ENCODE assay signal across 16 cellular contexts in genomic region chr9:4980046-4980727, GRCh38. TPM values are rescaled to one million over a fixed set of nuclear protein-coding genes. Genes with fewer than 3 reads are reported as not detected.
DNase-seq lines count a peak whose midpoint lies in the region; ATAC-seq and TF ChIP-seq lines count a peak whose summit lies in the region.
"Had no signal": no experiment of that assay in that cellular context is flagged by ENCODE, and none has a peak within 500 bp of the region (broad histone marks: within the 10 kb centered on the region; RNA-seq: fewer than 3 reads in every experiment).

No MANE protein-coding gene starts in this region.

- peaks cover 48% of the 10 kb centered on the region for H3K4me1 Mint-ChIP-seq in T-helper 2 cell treated with Interferon-gamma antibody and Interleukin-4, amounts not matched to agents 5 μg/mL and 100 μg/mL, for 36 hours (ENCODE audit: low read depth)
- peaks cover 52% of the 10 kb centered on the region for H3K4me1 Mint-ChIP-seq in activated T-helper 2 cell treated with anti-CD3 and anti-CD28 coated beads, Interferon-gamma antibody, Interleukin-2, Interleukin-4, amounts not matched to agents 10 μg/mL and 5 μg/mL and 100 μg/mL, durations not matched to agents 14 hours and 24 hours and 36 hours (ENCODE audit: low read depth)

- peak overlapping the region; percentile 25 for H3K4me3 Mint-ChIP-seq in T-helper 2 cell treated with Interferon-gamma antibody and Interleukin-4, amounts not matched to agents 5 μg/mL and 100 μg/mL, for 36 hours
- no peak overlapping the region for H3K4me3 Mint-ChIP-seq in activated T-helper 2 cell treated with anti-CD3 and anti-CD28 coated beads, Interferon-gamma antibody, Interleukin-2, Interleukin-4, amounts not matched to agents 10 μg/mL and 5 μg/mL and 100 μg/mL, durations not matched to agents 14 hours and 24 hours and 36 hours (ENCODE audit: low read depth)
- H3K4me3 Mint-ChIP-seq: GM23338, neural crest cell had no signal

- H3K27me3 ChIP-seq in psoas muscle (ENCODE audit: insufficient read depth in 3 of 3, low read length in 2 of 3), result no peaks in the 10 kb centered on the region

- H3K9me3 ChIP-seq in psoas muscle, result no peaks in the 10 kb centered on the region

- intact Hi-C loops in activated T-helper 2 cell treated with anti-CD3 and anti-CD28 coated beads, Interferon-gamma antibody, Interleukin-2, Interleukin-4, amounts not matched to agents 10 μg/mL and 5 μg/mL and 100 μg/mL, durations not matched to agents 14 hours and 24 hours and 36 hours (cut with micrococcal nuclease), result loop anchor here (1.0 to 10.0 kb wide), 5 partner anchors 9 to 1025 kb away; a partner anchor contains a TSS
- intact Hi-C loops in psoas muscle (cut with DNase I), result loop anchor here (5.0 to 10.0 kb wide), 2 partner anchors 123 to 315 kb away; partner anchors contain the start of genes PLPP6 (in 1 of the 2) and SPATA6L (in 1 of the 2)

- no peak overlapping the region for H3K4me3 ChIP-seq in psoas muscle
- H3K4me3 ChIP-seq: GM23338, lung had no signal

- H3K27me3 Mint-ChIP-seq in T-helper 2 cell treated with Interferon-gamma antibody and Interleukin-4, amounts not matched to agents 5 μg/mL and 100 μg/mL, for 36 hours (ENCODE audit: low read depth), result no peaks in the 10 kb centered on the region
- H3K27me3 Mint-ChIP-seq in activated T-helper 2 cell treated with anti-CD3 and anti-CD28 coated beads, Interferon-gamma antibody, Interleukin-2, Interleukin-4, amounts not matched to agents 10 μg/mL and 5 μg/mL and 100 μg/mL, durations not matched to agents 14 hours and 24 hours and 36 hours (ENCODE audit: low read depth), result no peaks in the 10 kb centered on the region

- H3K27ac Mint-ChIP-seq in T-helper 2 cell treated with Interferon-gamma antibody and Interleukin-4, amounts not matched to agents 5 μg/mL and 100 μg/mL, for 36 hours, result peak overlapping the region; percentile 58
- H3K27ac Mint-ChIP-seq in activated T-helper 2 cell treated with anti-CD3 and anti-CD28 coated beads, Interferon-gamma antibody, Interleukin-2, Interleukin-4, amounts not matched to agents 10 μg/mL and 5 μg/mL and 100 μg/mL, durations not matched to agents 14 hours and 24 hours and 36 hours, result peak overlapping the region; percentile 79
- H3K27ac Mint-ChIP-seq: GM23338 had no signal

- peak overlapping the region; percentile 99 for H3K27ac ChIP-seq in psoas muscle
- H3K27ac ChIP-seq: VCaP had no signal

- no peaks in the 10 kb centered on the region for H3K36me3 ChIP-seq in psoas muscle (ENCODE audit: insufficient read depth in 1 of 2, low read depth in 1 of 2)

- H3K4me1 ChIP-seq in psoas muscle, result peaks cover 37% of the 10 kb centered on the region

- peaks cover 4% of the 10 kb centered on the region for H3K36me3 Mint-ChIP-seq in T-helper 2 cell treated with Interferon-gamma antibody and Interleukin-4, amounts not matched to agents 5 μg/mL and 100 μg/mL, for 36 hours (ENCODE audit: low read depth)
- no peaks in the 10 kb centered on the region for H3K36me3 Mint-ChIP-seq in activated T-helper 2 cell treated with anti-CD3 and anti-CD28 coated beads, Interferon-gamma antibody, Interleukin-2, Interleukin-4, amounts not matched to agents 10 μg/mL and 5 μg/mL and 100 μg/mL, durations not matched to agents 14 hours and 24 hours and 36 hours (ENCODE audit: low read depth)

- 85 to 92% (median 91%) methylated on average over 4 of the region's 4 CpGs for WGBS in psoas muscle, 3 donors

- DNase-seq in T-helper 2 cell treated with Interferon-gamma antibody and Interleukin-4, amounts not matched to agents 5 μg/mL and 100 μg/mL, for 36 hours (ENCODE audit: low spot score), result peak; percentile 40
- no peak for DNase-seq in T-helper 2 cell
- DNase-seq in HCEC 1CT, result peak; percentile 71
- DNase-seq in activated T-helper 2 cell treated with anti-CD3 and anti-CD28 coated beads, Interferon-gamma antibody, Interleukin-2, Interleukin-4, amounts not matched to agents 10 μg/mL and 5 μg/mL and 100 μg/mL, durations not matched to agents 14 hours and 24 hours and 36 hours (ENCODE audit: low spot score), result no peak
- DNase-seq in psoas muscle, result no peak
- DNase-seq in NCI-H524 (lab: John Stamatoyannopoulos, UW), result no peak
- no peak for DNase-seq in NCI-H187 treated with DMSO at 0.1 percent for 48 hours (lab: John Stamatoyannopoulos, UW)
- DNase-seq: NCI-H1417, NCI-H526, SHP77 had no signal

- ATAC-seq in psoas muscle (no peak), GM21515 (IDR thresholded peaks at IDR 0.05; ENCODE audit: unreplicated experiment) (no peak)
- ATAC-seq: GM23338, HepG2 had no signal

- TF ChIP-seq CTCF in psoas muscle (IDR thresholded peaks at IDR 0.05), result no peak

- H3K9me3 Mint-ChIP-seq in T-helper 2 cell treated with Interferon-gamma antibody and Interleukin-4, amounts not matched to agents 5 μg/mL and 100 μg/mL, for 36 hours, result no peaks in the 10 kb centered on the region
- H3K9me3 Mint-ChIP-seq in activated T-helper 2 cell treated with anti-CD3 and anti-CD28 coated beads, Interferon-gamma antibody, Interleukin-2, Interleukin-4, amounts not matched to agents 10 μg/mL and 5 μg/mL and 100 μg/mL, durations not matched to agents 14 hours and 24 hours and 36 hours, result no peaks in the 10 kb centered on the region
- H3K9me3 Mint-ChIP-seq: GM23338, neural crest cell had no signal

RNA-seq across cellular contexts. Expression of gene JAK2, which starts 4.9 kb away (rescaled TPM):
- total RNA-seq in activated T-helper 2 cell treated with anti-CD3 and anti-CD28 coated beads, Interferon-gamma antibody, Interleukin-2, Interleukin-4, amounts not matched to agents 10 μg/mL and 5 μg/mL and 100 μg/mL, durations not matched to agents 14 hours and 24 hours and 36 hours, result 29.4 and 32.3 TPM in 2 replicates
- total RNA-seq in psoas muscle, result 10 to 100 TPM in 3 of 4 donors, 1 to 10 TPM in 1; 9.0 to 32.3 (median 16.8) TPM
- 1 to 10 TPM; 2.2 to 4.6 (median 3.2) TPM for polyA plus RNA-seq in psoas muscle

Comparison
In these comparisons a context has a peak if more than half of its experiments do, and no peak if none do; other contexts are left out.
1. DNase-seq: peak in T-helper 2 cell treated with Interferon-gamma antibody and Interleukin-4, amounts not matched to agents 5 μg/mL and 100 μg/mL, for 36 hours (single experiment) and HCEC 1CT (single experiment); none in T-helper 2 cell (0 of 5), activated T-helper 2 cell treated with anti-CD3 and anti-CD28 coated beads, Interferon-gamma antibody, Interleukin-2, Interleukin-4, amounts not matched to agents 10 μg/mL and 5 μg/mL and 100 μg/mL, durations not matched to agents 14 hours and 24 hours and 36 hours (single experiment), psoas muscle (0 of 2), NCI-H524 (0 of 2) and NCI-H187 treated with DMSO at 0.1 percent for 48 hours (single experiment).